Comparison of ENCODE assay signal across 14 cellular contexts in genomic region chr2:241312082-241312481, GRCh38. TPM values are rescaled to one million over a fixed set of nuclear protein-coding genes. Genes with fewer than 3 reads are reported as not detected.
DNase-seq lines count a peak whose midpoint lies in the region; ATAC-seq, FAIRE-seq and TF ChIP-seq lines count a peak whose summit lies in the region.
"Had no signal": no experiment of that assay in that cellular context is flagged by ENCODE, and none has a peak within 500 bp of the region (broad histone marks: within the 10 kb centered on the region; RNA-seq: fewer than 3 reads in every experiment).

No MANE protein-coding gene starts in this region.

- TF ChIP-seq CTCF in A549 (IDR thresholded peaks at IDR 0.05) (no peak), DOHH2 (IDR thresholded peaks at IDR 0.05; ENCODE audit: low read depth, low read length, poor library complexity, severe bottlenecking) (no peak)

- H3K27ac ChIP-seq in A549, result no peak overlapping the region
- no peak overlapping the region; the same call in 1 of the 2 replicates for H3K27ac ChIP-seq in DOHH2 (ENCODE audit: low read depth, low read length)
- H3K27ac ChIP-seq: SJCRH30 had no signal

- CTCF ChIA-PET in A549 (lab: Yijun Ruan, JAX), result interaction anchor here (1.4 kb wide), 1 partner anchor 461 kb away, joined by 3 read pairs; no protein-coding TSS in a partner anchor
- CTCF ChIA-PET in T-cell (lab: Charles Lee), result no interaction called here

- H3K27ac Mint-ChIP-seq in T-cell, result peak overlapping the region; percentile 23 to 94

- no peak for TF ChIP-seq EP300 in A549 (IDR thresholded peaks at IDR 0.05)

- no peak for TF ChIP-seq RAD21 in A549 (conservative IDR thresholded peaks at IDR 0.05 in 1 of 2, IDR thresholded peaks at IDR 0.05 in 1 of 2)

- ATAC-seq in A549 (no peak), T-cell (replicated peaks in 1 of 4) (no peak), SK-N-SH treated with all-trans-retinoic acid at 6 μM for 48 hours (no peak)
- ATAC-seq: sciatic nerve had no signal

- no peaks in the 10 kb centered on the region for H3K9me3 Mint-ChIP-seq in T-cell
- H3K9me3 Mint-ChIP-seq: activated naive CD4-positive, alpha-beta T cell treated with anti-CD3 and anti-CD28 coated beads, Interleukin-2, amount 10 ng/mL, durations not matched to agents 7 days and 5 days had no signal

- H3K36me3 ChIP-seq in DOHH2 (ENCODE audit: control insufficient read depth, low read length), result peaks cover 34% of the 10 kb centered on the region

- H3F3A ChIP-seq in DOHH2 (ENCODE audit: control insufficient read depth, insufficient read depth), result peaks cover 18% of the 10 kb centered on the region

- H3K4me1 Mint-ChIP-seq in T-cell, result peaks cover 67 to 79% (median 78%) of the 10 kb centered on the region in 3 donors

- H3K4me3 ChIP-seq in A549 (no peak overlapping the region), DOHH2 (ENCODE audit: low read length) (peak overlapping the region; percentile 57)
- H3K4me3 ChIP-seq: SJCRH30 had no signal

- TF ChIP-seq POLR2A in A549 (IDR thresholded peaks at IDR 0.05; ENCODE audit: low read length), result no peak

- peaks cover 28% of the 10 kb centered on the region for H4K20me1 ChIP-seq in DOHH2 (ENCODE audit: control insufficient read depth, insufficient read depth, low read depth, low read length)

- 60% methylated on average over 4 of the region's 4 CpGs for WGBS in A549 (ENCODE audit: missing lambda C conversion rate)

- no peak for FAIRE-seq in A549 (lab: Jason Lieb, UNC)
- no peak for FAIRE-seq in GM19239 (lab: Jason Lieb, UNC)

- POLR2A ChIA-PET in A549 (lab: Yijun Ruan, JAX), result no interaction called here
- POLR2A ChIA-PET in T-cell (lab: Charles Lee), result no interaction called here

- no peaks in the 10 kb centered on the region for H3K9me2 ChIP-seq in DOHH2 (replicated peaks; ENCODE audit: control insufficient read depth, low read length)

- H3K27me3 ChIP-seq in DOHH2 (ENCODE audit: control insufficient read depth, low read length), result no peaks in the 10 kb centered on the region
- H3K27me3 ChIP-seq: SJCRH30 had no signal

- H3K4me1 ChIP-seq in A549, result peaks cover 31% of the 10 kb centered on the region
- H3K4me1 ChIP-seq in DOHH2 (ENCODE audit: control insufficient read depth, low read length), result peaks cover 71% of the 10 kb centered on the region
- H3K4me1 ChIP-seq: SJCRH30 had no signal

- H3K36me3 Mint-ChIP-seq in T-cell, result no peaks in the 10 kb centered on the region

- DNase-seq in A549 (ENCODE audit: low read depth in 1 of 2, low spot score in 1 of 2) (no peak), T-cell (no peak), foreskin melanocyte (peak; percentile 59), GM19239 (ENCODE audit: insufficient read length, low spot score) (no peak), NCI-H1048 (lab: John Stamatoyannopoulos, UW) (no peak)
- no peak for DNase-seq in stimulated activated naive CD4-positive, alpha-beta T cell treated with Interleukin-2 at 50 U/mL for 16 hours (lab: John Stamatoyannopoulos, UW)
- DNase-seq: activated CD4-positive, alpha-beta T cell treated with anti-CD3 and anti-CD28 coated beads for 1 hour; activated naive CD4-positive, alpha-beta T cell treated with anti-CD3 and anti-CD28 coated beads, Interleukin-2, amount 10 ng/mL, durations not matched to agents 7 days and 5 days; hypothalamus; NCI-H526 treated with DMSO at 0.1 percent for 48 hours; SJCRH30 had no signal

- H3K9me3 ChIP-seq in A549 (no peaks in the 10 kb centered on the region), DOHH2 (ENCODE audit: control insufficient read depth, insufficient read depth, low read length) (no peaks in the 10 kb centered on the region)
- H3K9me3 ChIP-seq: SJCRH30 had no signal

- no peaks in the 10 kb centered on the region for H3K27me3 Mint-ChIP-seq in T-cell
- H3K27me3 Mint-ChIP-seq: activated naive CD4-positive, alpha-beta T cell treated with anti-CD3 and anti-CD28 coated beads, Interleukin-2, amount 10 ng/mL, durations not matched to agents 7 days and 5 days had no signal

- peaks cover 96% of the 10 kb centered on the region for H3K79me2 ChIP-seq in DOHH2 (ENCODE audit: control insufficient read depth, low read length)

- no peak overlapping the region for H3K4me3 Mint-ChIP-seq in T-cell
- H3K4me3 Mint-ChIP-seq: activated naive CD4-positive, alpha-beta T cell treated with anti-CD3 and anti-CD28 coated beads, Interleukin-2, amount 10 ng/mL, durations not matched to agents 7 days and 5 days had no signal

- H3K4me2 ChIP-seq in A549 (peak overlapping the region; percentile 26), DOHH2 (ENCODE audit: low read length) (peak overlapping the region; percentile 70)

TF ChIP-seq in A549, 52 proteins besides CTCF, POLR2A, EP300 and RAD21:
- TF ChIP-seq TFCP2L1 (CRISPR knock-in tag; IDR thresholded peaks at IDR 0.05) (no peak), JUNB (IDR thresholded peaks at IDR 0.05) (no peak)
TF ChIP-seq in A549: peak in this region for 0.

TF ChIP-seq in SK-N-SH treated with all-trans-retinoic acid at 6 μM for 48 hours, 23 proteins besides CTCF, POLR2A, EP300 and RAD21:
- TF ChIP-seq, protein P1, sequence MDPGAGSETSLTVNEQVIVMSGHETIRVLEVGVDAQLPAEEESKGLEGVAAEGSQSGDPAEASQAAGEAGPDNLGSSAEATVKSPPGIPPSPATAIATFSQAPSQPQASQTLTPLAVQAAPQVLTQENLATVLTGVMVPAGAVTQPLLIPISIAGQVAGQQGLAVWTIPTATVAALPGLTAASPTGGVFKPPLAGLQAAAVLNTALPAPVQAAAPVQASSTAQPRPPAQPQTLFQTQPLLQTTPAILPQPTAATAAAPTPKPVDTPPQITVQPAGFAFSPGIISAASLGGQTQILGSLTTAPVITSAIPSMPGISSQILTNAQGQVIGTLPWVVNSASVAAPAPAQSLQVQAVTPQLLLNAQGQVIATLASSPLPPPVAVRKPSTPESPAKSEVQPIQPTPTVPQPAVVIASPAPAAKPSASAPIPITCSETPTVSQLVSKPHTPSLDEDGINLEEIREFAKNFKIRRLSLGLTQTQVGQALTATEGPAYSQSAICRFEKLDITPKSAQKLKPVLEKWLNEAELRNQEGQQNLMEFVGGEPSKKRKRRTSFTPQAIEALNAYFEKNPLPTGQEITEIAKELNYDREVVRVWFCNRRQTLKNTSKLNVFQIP (CRISPR knock-in tag; IDR thresholded peaks at IDR 0.05; ENCODE audit: borderline replicate concordance, low read depth), result no peak
- no peak for TF ChIP-seq TCF4 (CRISPR knock-in tag; IDR thresholded peaks at IDR 0.05; ENCODE audit: borderline replicate concordance)
- no peak for TF ChIP-seq ZC3H10 (CRISPR knock-in tag; IDR thresholded peaks at IDR 0.05)
- no peak for TF ChIP-seq ESRRG (CRISPR knock-in tag; IDR thresholded peaks at IDR 0.05)
- TF ChIP-seq CSDC2 (CRISPR knock-in tag; IDR thresholded peaks at IDR 0.05), result no peak

RNA-seq across cellular contexts. Expression of gene HDLBP, which starts 3.4 kb away (rescaled TPM):
- 292 and 330 TPM in 2 replicates for polyA plus RNA-seq in A549 (2011; rRNA removed)
- 204 and 209 TPM in 2 replicates for polyA plus RNA-seq in A549 (2012; cell fraction: cytosol; rRNA removed)
- polyA plus RNA-seq in A549 (2012; cell fraction: nucleus; rRNA removed), result 276 and 324 TPM in 2 replicates
- 237 to 256 TPM (median 248 TPM) in 3 replicates for polyA plus RNA-seq in A549 (2017; fragmentation: RNase III; extraction: RNeasy Plus Mini Kit Qiagen cat#74134 plus additional on column Dnase treatment)
- polyA minus RNA-seq in A549 (2011; rRNA and poly(A)+ RNA removed), result 657 and 686 TPM in 2 replicates
- total RNA-seq in T-cell, result 100 to 1,000 TPM; 130 to 184 (median 148) TPM

RNA-seq across cellular contexts. Expression of gene SEPTIN2, which starts 3.6 kb away (rescaled TPM):
- 660 and 762 TPM in 2 replicates for polyA plus RNA-seq in A549 (2011; rRNA removed)
- 183 and 200 TPM in 2 replicates for polyA plus RNA-seq in A549 (2012; cell fraction: cytosol; rRNA removed)
- polyA plus RNA-seq in A549 (2012; cell fraction: nucleus; rRNA removed), result 107 and 190 TPM in 2 replicates
- polyA plus RNA-seq in A549 (2017; fragmentation: RNase III; extraction: RNeasy Plus Mini Kit Qiagen cat#74134 plus additional on column Dnase treatment), result 341 to 359 TPM (median 358 TPM) in 3 replicates
- 343 and 364 TPM in 2 replicates for polyA minus RNA-seq in A549 (2011; rRNA and poly(A)+ RNA removed)
- total RNA-seq in T-cell, result 100 to 1,000 TPM; 182 to 209 (median 189) TPM

RNA-seq across cellular contexts. Expression of gene FARP2, which starts 44.0 kb away (rescaled TPM):
- polyA plus RNA-seq in A549 (2011; rRNA removed), result 29.1 and 34.9 TPM in 2 replicates
- 12.5 and 16.1 TPM in 2 replicates for polyA plus RNA-seq in A549 (2012; cell fraction: cytosol; rRNA removed)
- 28.9 and 44.5 TPM in 2 replicates for polyA plus RNA-seq in A549 (2012; cell fraction: nucleus; rRNA removed)
- 16.0 to 18.8 TPM (median 17.0 TPM) in 3 replicates for polyA plus RNA-seq in A549 (2017; fragmentation: RNase III; extraction: RNeasy Plus Mini Kit Qiagen cat#74134 plus additional on column Dnase treatment)
- polyA minus RNA-seq in A549 (2011; rRNA and poly(A)+ RNA removed), result 61.8 and 62.5 TPM in 2 replicates
- total RNA-seq in T-cell, result 10 to 100 TPM; 15.8 to 27.5 (median 18.5) TPM
